8 cellular contexts compared by ENCODE assay signal in genomic region chr12:4648099-4648498, GRCh38. TPM values are rescaled to one million over a fixed set of nuclear protein-coding genes. Genes with fewer than 3 reads are reported as not detected.
DNase-seq lines count a peak whose midpoint lies in the region; TF ChIP-seq lines count a peak whose summit lies in the region.

No MANE protein-coding gene starts in this region.

- no peaks in the 10 kb centered on the region for H3K9me3 ChIP-seq in SJSA1 (replicated peaks)

- no peak overlapping the region for H3K27ac ChIP-seq in SJSA1

- no peak for TF ChIP-seq CTCF in BJ (IDR thresholded peaks at IDR 0.05; ENCODE audit: insufficient read depth, low read depth, low read length)
- TF ChIP-seq CTCF in fibroblast of villous mesenchyme (IDR thresholded peaks at IDR 0.05; ENCODE audit: insufficient read depth, low read depth, low read length): no peak

- CTCF ChIA-PET in BJ (lab: Yijun Ruan, JAX): no interaction called here

- DNase-seq in BJ (ENCODE audit: low read depth): no peak
- no peak for DNase-seq in H7
- DNase-seq in SJSA1 (ENCODE audit: low read depth in 1 of 2, low spot score in 2 of 2): no peak
- DNase-seq in fibroblast of villous mesenchyme (ENCODE audit: low read depth): peak; percentile 31
- DNase-seq in putamen (ENCODE audit: low spot score): peak; percentile 3
- DNase-seq in G401 (ENCODE audit: low spot score): no peak
- no peak for DNase-seq in iPS-NIHi7 (ENCODE audit: extremely low spot score)
- no peak for DNase-seq in NCI-H2196 treated with DMSO at 0.1 percent for 48 hours (lab: John Stamatoyannopoulos, UW; ENCODE audit: unreplicated experiment)

- in situ Hi-C loops in G401 (cut with HindIII; ENCODE audit: low sequenced_read_pairs): no loop called here

- H3K36me3 ChIP-seq in BJ (ENCODE audit: control insufficient read depth, insufficient read depth, low read length) (no peaks in the 10 kb centered on the region), H7 (replicated peaks; ENCODE audit: control insufficient read depth, insufficient read depth, low read length) (no peaks in the 10 kb centered on the region), SJSA1 (peaks cover 4% of the 10 kb centered on the region; the same call in 1 of the 2 replicates)

- H3K27me3 ChIP-seq in BJ (ENCODE audit: control insufficient read depth, insufficient read depth, low read length) (no peaks in the 10 kb centered on the region), H7 (ENCODE audit: control insufficient read depth, insufficient read depth, low read length) (no peaks in the 10 kb centered on the region), SJSA1 (replicated peaks) (no peaks in the 10 kb centered on the region)

- H3K4me1 ChIP-seq in SJSA1 (replicated peaks): peaks cover 16% of the 10 kb centered on the region

- POLR2A ChIA-PET in BJ (lab: Charles Lee): no interaction called here

- peak overlapping the region; percentile 88 for H3K4me3 ChIP-seq in BJ (ENCODE audit: low read depth, low read length)
- H3K4me3 ChIP-seq in H7 (ENCODE audit: insufficient read depth, low read depth, low read length): peak overlapping the region; percentile 79
- H3K4me3 ChIP-seq in SJSA1: peak overlapping the region; percentile 67
- H3K4me3 ChIP-seq in fibroblast of villous mesenchyme (ENCODE audit: low read depth, low read length): peak overlapping the region; percentile 76

RNA-seq across cellular contexts. Expression of gene AKAP3, which starts 0.8 kb away (rescaled TPM):
- polyA plus RNA-seq in BJ (2011; rRNA removed): 0.98 and 1.1 TPM in 2 replicates
- 0.15 and 0.57 TPM in 2 replicates for polyA minus RNA-seq in BJ (2011; rRNA and poly(A)+ RNA removed)
- total RNA-seq in H7 (2014; rRNA removed; shearing (Covaris generic)): 1.5 and 1.9 TPM in 2 replicates
- 2.4 and 2.5 TPM in 2 replicates for total RNA-seq in SJSA1 (2014; rRNA removed; shearing (Covaris generic))
- 0.64 and 1.3 TPM in 2 replicates for total RNA-seq in fibroblast of villous mesenchyme
- 0.58 and 2.6 TPM in 2 replicates for total RNA-seq in G401 (2014; rRNA removed; shearing (Covaris generic))

RNA-seq across cellular contexts. Expression of gene NDUFA9, which starts 0.8 kb away (rescaled TPM):
- polyA plus RNA-seq in BJ (2011; rRNA removed): 76.1 and 111 TPM in 2 replicates
- 109 and 175 TPM in 2 replicates for polyA minus RNA-seq in BJ (2011; rRNA and poly(A)+ RNA removed)
- total RNA-seq in H7 (2014; rRNA removed; shearing (Covaris generic)): 100 and 104 TPM in 2 replicates
- total RNA-seq in SJSA1 (2014; rRNA removed; shearing (Covaris generic)): 129 and 186 TPM in 2 replicates
- 33.2 and 54.0 TPM in 2 replicates for total RNA-seq in fibroblast of villous mesenchyme
- 101 and 160 TPM in 2 replicates for total RNA-seq in G401 (2014; rRNA removed; shearing (Covaris generic))

Comparison
In these comparisons a context has a peak if more than half of its experiments do, and no peak if none do; other contexts are left out.
1. DNase-seq: peak in fibroblast of villous mesenchyme (single experiment) and putamen (single experiment); none in BJ (single experiment), H7 (single experiment), SJSA1 (0 of 2), G401 (single experiment), iPS-NIHi7 (single experiment) and NCI-H2196 treated with DMSO at 0.1 percent for 48 hours (single experiment).
2. Peak in every context shown above with its lines, with median percentiles within 50 percentile points of each other: H3K4me3 ChIP-seq.